In the genomic region with DNA sequence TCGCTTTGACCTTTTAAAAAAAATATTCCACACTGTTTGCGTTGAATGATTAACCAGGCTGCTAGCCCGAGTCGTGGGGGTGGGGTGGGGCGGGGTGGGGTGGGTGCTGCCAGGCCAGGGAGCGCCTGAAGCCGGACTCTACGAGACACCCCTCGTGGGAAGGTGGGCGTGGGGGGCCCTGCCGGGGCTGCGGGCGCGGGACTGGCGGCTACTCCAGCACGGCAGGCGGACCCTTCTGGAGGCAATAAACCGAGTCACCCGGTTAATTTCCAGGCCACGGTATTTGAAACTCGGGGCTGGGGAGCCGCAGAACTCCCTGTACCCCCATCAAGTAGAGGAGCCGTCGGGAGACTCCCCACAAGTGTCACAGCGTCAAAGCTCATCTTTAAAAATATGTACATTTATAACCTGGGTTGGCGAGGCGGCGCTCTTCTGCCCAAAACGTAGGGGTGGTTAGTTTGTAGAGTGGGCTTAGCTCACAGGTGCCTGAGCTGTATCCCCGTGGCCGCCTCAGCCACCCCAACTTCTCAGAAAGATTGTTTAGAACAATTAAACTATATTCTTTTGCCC, we compare ENCODE assay signal across 8 cellular contexts. TPM values are rescaled to one million over a fixed set of nuclear protein-coding genes. Genes with fewer than 3 reads are reported as not detected.
A peak's percentile ranks its signal among the peaks of the same experiment; 100 is the strongest.
DNase-seq lines count a peak whose midpoint lies in the region; ATAC-seq and TF ChIP-seq lines count a peak whose summit lies in the region.

No MANE protein-coding gene starts in this region.

- H3K4me3 ChIP-seq in BLaER1 treated with 17β-estradiol and CSF1 and Interleukin-3, amounts not matched to agents 10 nM and 100 nM = peak overlapping the region; percentile 90 to 99 (median 98)
- H3K4me3 ChIP-seq in lower lobe of right lung = peak overlapping the region; percentile 97
- peak overlapping the region; percentile 96 to 99 (median 97) for H3K4me3 ChIP-seq in stomach

- H3K27ac ChIP-seq in BLaER1 treated with 17β-estradiol and CSF1 and Interleukin-3, amounts not matched to agents 10 nM and 100 nM = peak overlapping the region; percentile 85 to 92 (median 87)
- H3K27ac ChIP-seq in caudate nucleus (ENCODE audit: low read depth, low read length) = peak overlapping the region; percentile 83
- H3K27ac ChIP-seq in lower lobe of right lung = peak overlapping the region; percentile 97
- H3K27ac ChIP-seq in stomach = peak overlapping the region; percentile 98 to 100 (median 99)

- H3K9me3 ChIP-seq in BLaER1 treated with 17β-estradiol and CSF1 and Interleukin-3, amounts not matched to agents 10 nM and 100 nM (replicated peaks in 1 of 11) = no peaks in the 10 kb centered on the region
- no peaks in the 10 kb centered on the region for H3K9me3 ChIP-seq in lower lobe of right lung
- no peaks in the 10 kb centered on the region for H3K9me3 ChIP-seq in stomach

- H3K9ac ChIP-seq in BLaER1 treated with 17β-estradiol and CSF1 and Interleukin-3, amounts not matched to agents 10 nM and 100 nM = peak overlapping the region; percentile 88 to 98 (median 92)

- H3K36me3 ChIP-seq in BLaER1 treated with 17β-estradiol and CSF1 and Interleukin-3, amounts not matched to agents 10 nM and 100 nM = 0 out of 22 replicates have a peak, but pooled peaks cover 0 to 4% (median 0%) of the 10 kb centered on the region in 11 experiments
- H3K36me3 ChIP-seq in lower lobe of right lung (no peaks in the 10 kb centered on the region), stomach (no peaks in the 10 kb centered on the region)

- POLR2A ChIA-PET in HEK293T (lab: Yijun Ruan, JAX) = no interaction called here

- no peak for TF ChIP-seq EP300 in stomach (IDR thresholded peaks at IDR 0.05)

- H3K4me2 ChIP-seq in BLaER1 treated with 17β-estradiol and CSF1 and Interleukin-3, amounts not matched to agents 10 nM and 100 nM = peak overlapping the region; percentile 84 to 99 (median 87)

- no peaks in the 10 kb centered on the region for H3K27me3 ChIP-seq in BLaER1 treated with 17β-estradiol and CSF1 and Interleukin-3, amounts not matched to agents 10 nM and 100 nM
- H3K27me3 ChIP-seq in lower lobe of right lung (ENCODE audit: low read depth) (no peaks in the 10 kb centered on the region), stomach (no peaks in the 10 kb centered on the region)

- WGBS in stomach, 5 donors = 0 to 2% (median 1%) methylated on average over 23 to 31 of the region's 31 CpGs

- peak; percentile 7 to 32 for ATAC-seq in lower lobe of right lung

- peaks cover 44 to 60% (median 56%) of the 10 kb centered on the region in 11 experiments for H4K20me1 ChIP-seq in BLaER1 treated with 17β-estradiol and CSF1 and Interleukin-3, amounts not matched to agents 10 nM and 100 nM

- CTCF ChIA-PET in HEK293T (lab: Yijun Ruan, JAX) = no interaction called here

- DNase-seq in HEK293T (ENCODE audit: extremely low spot score) (peak; percentile 14), T-helper 9 cell (peak; percentile 18), caudate nucleus (lab: John Stamatoyannopoulos, UW) (peak in 14 of 61 donors; percentile 13 to 50 (median 36)), lower lobe of right lung (peak; percentile 57), stomach (no peak), A172 (ENCODE audit: low spot score) (no peak), medulla oblongata (ENCODE audit: extremely low spot score) (no peak)

- intact Hi-C loops in lower lobe of right lung (cut with DNase I) = no loop called here
- intact Hi-C loops in stomach (cut with DNase I; ENCODE audit: low total_unique reads) = no loop called here

- TF ChIP-seq CTCF in lower lobe of right lung (IDR thresholded peaks at IDR 0.05) = no peak
- no peak for TF ChIP-seq CTCF in stomach (IDR thresholded peaks at IDR 0.05)

- peaks cover 66 to 78% (median 75%) of the 10 kb centered on the region in 10 experiments for H3K4me1 ChIP-seq in BLaER1 treated with 17β-estradiol and CSF1 and Interleukin-3, amounts not matched to agents 10 nM and 100 nM
- H3K4me1 ChIP-seq in lower lobe of right lung (peaks cover 55% of the 10 kb centered on the region), stomach (peaks cover 28 to 59% (median 49%) of the 10 kb centered on the region in 4 donors)

- TF ChIP-seq POLR2A in stomach (IDR thresholded peaks at IDR 0.05) = no peak

TF ChIP-seq in HEK293T, 16 proteins besides CTCF, POLR2A, EP300 and RAD21:
- TF ChIP-seq, protein P1, sequence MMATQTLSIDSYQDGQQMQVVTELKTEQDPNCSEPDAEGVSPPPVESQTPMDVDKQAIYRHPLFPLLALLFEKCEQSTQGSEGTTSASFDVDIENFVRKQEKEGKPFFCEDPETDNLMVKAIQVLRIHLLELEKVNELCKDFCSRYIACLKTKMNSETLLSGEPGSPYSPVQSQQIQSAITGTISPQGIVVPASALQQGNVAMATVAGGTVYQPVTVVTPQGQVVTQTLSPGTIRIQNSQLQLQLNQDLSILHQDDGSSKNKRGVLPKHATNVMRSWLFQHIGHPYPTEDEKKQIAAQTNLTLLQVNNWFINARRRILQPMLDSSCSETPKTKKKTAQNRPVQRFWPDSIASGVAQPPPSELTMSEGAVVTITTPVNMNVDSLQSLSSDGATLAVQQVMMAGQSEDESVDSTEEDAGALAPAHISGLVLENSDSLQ (IDR thresholded peaks at IDR 0.05) = no peak
- TF ChIP-seq ARNT (IDR thresholded peaks at IDR 0.05) (no peak), TARDBP (IDR thresholded peaks at IDR 0.05) (no peak), SP1 (IDR thresholded peaks at IDR 0.05) (no peak), HDGF (IDR thresholded peaks at IDR 0.05; ENCODE audit: borderline replicate concordance) (no peak), FOXK2 (IDR thresholded peaks at IDR 0.05) (no peak), CTBP1 (IDR thresholded peaks at IDR 0.05; ENCODE audit: borderline replicate concordance) (no peak), SUZ12 (IDR thresholded peaks at IDR 0.05) (no peak), NFRKB (IDR thresholded peaks at IDR 0.05) (no peak), LEF1 (IDR thresholded peaks at IDR 0.05; ENCODE audit: borderline replicate concordance) (no peak), FOXM1 (IDR thresholded peaks at IDR 0.05; ENCODE audit: borderline replicate concordance) (no peak), ZNF384 (IDR thresholded peaks at IDR 0.05) (no peak), L3MBTL2 (conservative IDR thresholded peaks at IDR 0.05) (no peak), FOXA1 (IDR thresholded peaks at IDR 0.05) (no peak), ELF4 (IDR thresholded peaks at IDR 0.05) (no peak), BHLHE40 (IDR thresholded peaks at IDR 0.05; ENCODE audit: borderline replicate concordance) (no peak)

RNA-seq across cellular contexts. Expression of gene B3GNT2, which starts 1.2 kb away (rescaled TPM):
- total RNA-seq in lower lobe of right lung (38.0 TPM), stomach (10 to 100 TPM; 10.7 to 62.5 (median 30.3) TPM)
- 1 to 10 TPM; 6.6 to 7.3 (median 7.3) TPM for polyA plus RNA-seq in stomach
- total RNA-seq in A172 (2014; rRNA removed; shearing (Covaris generic)) = 37.8 and 42.0 TPM in 2 replicates

Comparison
In these comparisons a context has a peak if more than half of its experiments do, and no peak if none do; other contexts are left out.
1. DNase-seq: peak in HEK293T (single experiment), T-helper 9 cell (single experiment) and lower lobe of right lung (single experiment); none in stomach (single experiment), A172 (single experiment) and medulla oblongata (single experiment).
2. Peak in every context shown above with its lines, with median percentiles within 50 percentile points of each other: H3K27ac ChIP-seq and H3K4me3 ChIP-seq.